17 cellular contexts compared by ENCODE assay signal in the genomic region with DNA sequence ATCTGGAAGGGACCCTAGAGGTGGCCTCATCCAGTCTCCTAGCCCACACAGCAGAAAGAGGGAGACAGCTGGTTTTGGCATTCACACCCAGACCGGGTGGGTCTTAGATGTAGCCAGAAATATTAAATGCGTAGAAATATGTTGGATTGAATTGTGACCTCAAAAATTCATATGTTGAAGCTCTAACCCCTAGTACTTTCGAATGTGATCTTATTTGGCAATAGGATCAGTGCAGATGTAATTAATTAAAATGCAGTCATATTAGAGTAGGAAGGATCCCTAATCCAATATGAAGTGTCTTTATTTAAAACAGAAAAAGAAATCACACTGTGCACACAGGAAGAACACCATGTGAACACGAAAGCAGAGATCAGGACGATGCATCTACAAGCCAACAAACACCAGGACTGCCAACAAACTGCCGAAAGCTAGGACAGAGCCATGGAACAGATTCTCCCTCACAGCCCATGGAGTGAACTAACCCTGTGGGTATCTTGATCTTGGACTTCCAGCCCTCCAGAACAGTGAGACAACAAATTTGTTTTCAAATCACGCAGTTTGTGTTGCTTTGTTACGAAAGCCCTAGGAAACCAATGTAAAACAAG.
"Had no signal": no experiment of that assay in that cellular context is flagged by ENCODE, and none has a peak within 500 bp of the region (broad histone marks: within the 10 kb centered on the region; RNA-seq: fewer than 3 reads in every experiment).

No MANE protein-coding gene starts in this region.

- H3K9me3 ChIP-seq: esophagus muscularis mucosa, right atrium auricular region, sigmoid colon, stomach had no signal

- DNase-seq: effector memory CD4-positive, alpha-beta T cell; foreskin melanocyte; head of caudate nucleus; hippocampal formation; left colon; naive thymus-derived CD4-positive, alpha-beta T cell; sigmoid colon; stimulated activated CD4-positive, alpha-beta T cell treated with anti-CD3 and anti-CD28 coated beads, Interleukin-2, amount 100 ng/mL, for 24 hours; stimulated activated CD4-positive, alpha-beta T cell treated with anti-CD3 and anti-CD28 coated beads, Interleukin-4, amount 100 ng/mL, for 4 hours; stimulated activated naive B cell treated with anti-CD40 and anti-IgM and Interleukin-4, amounts not matched to agents 10 μg/mL and 1 μg/mL and 100 μg/mL, for 72 hours; stomach; substantia nigra; trophoblast cell had no signal

- ATAC-seq: left colon; naive thymus-derived CD4-positive, alpha-beta T cell; stimulated activated naive B cell treated with anti-CD40 and anti-IgM and Interleukin-4, amounts not matched to agents 10 μg/mL and 1 μg/mL and 100 μg/mL, for 72 hours had no signal

- H3K36me3 ChIP-seq: esophagus muscularis mucosa, right atrium auricular region, sigmoid colon, stomach had no signal

- H3K4me3 Mint-ChIP-seq: stimulated activated naive B cell treated with anti-CD40 and anti-IgM and Interleukin-4, amounts not matched to agents 10 μg/mL and 1 μg/mL and 100 μg/mL, for 72 hours had no signal

- H3K4me3 ChIP-seq: esophagus muscularis mucosa, right atrium auricular region, sigmoid colon, skin epidermis, stomach had no signal

- H3K27ac ChIP-seq: epithelial cell of prostate, esophagus muscularis mucosa, right atrium auricular region, sigmoid colon, stomach had no signal

- H3K27me3 Mint-ChIP-seq: stimulated activated naive B cell treated with anti-CD40 and anti-IgM and Interleukin-4, amounts not matched to agents 10 μg/mL and 1 μg/mL and 100 μg/mL, for 72 hours had no signal

- H3K9me3 Mint-ChIP-seq: naive thymus-derived CD4-positive, alpha-beta T cell; stimulated activated naive B cell treated with anti-CD40 and anti-IgM and Interleukin-4, amounts not matched to agents 10 μg/mL and 1 μg/mL and 100 μg/mL, for 72 hours had no signal

- H3K27ac Mint-ChIP-seq: stimulated activated naive B cell treated with anti-CD40 and anti-IgM and Interleukin-4, amounts not matched to agents 10 μg/mL and 1 μg/mL and 100 μg/mL, for 72 hours had no signal

- H3K27me3 ChIP-seq: esophagus muscularis mucosa, right atrium auricular region, sigmoid colon, stomach had no signal
